In genomic region chr12:32124637-32125036, GRCh38 we compare ENCODE assay signal across 2 cellular contexts.
TF ChIP-seq lines count a peak whose summit lies in the region.

No MANE protein-coding gene starts in this region.

TF ChIP-seq in GM23338, 12 proteins besides CTCF, POLR2A, EP300 and RAD21:
- TF ChIP-seq CREB1 (CRISPR knock-in tag; IDR thresholded peaks at IDR 0.05; ENCODE audit: low read depth) (no peak), ZNF462 (CRISPR knock-in tag; IDR thresholded peaks at IDR 0.05) (no peak), EZH2 (IDR thresholded peaks at IDR 0.05; ENCODE audit: low read depth, unreplicated experiment) (no peak), ZNF331 (CRISPR knock-in tag; IDR thresholded peaks at IDR 0.05; ENCODE audit: low read depth) (no peak)

TF ChIP-seq in IMR-90, 13 proteins besides CTCF, POLR2A, EP300 and RAD21 (continued from another document):
- TF ChIP-seq ELK1 (IDR thresholded peaks at IDR 0.05; ENCODE audit: borderline replicate concordance, low read depth, low read length) (no peak), USF2 (IDR thresholded peaks at IDR 0.05; ENCODE audit: low read depth, low read length) (no peak), MXI1 (IDR thresholded peaks at IDR 0.05; ENCODE audit: borderline replicate concordance, low read depth, low read length) (no peak), MAZ (IDR thresholded peaks at IDR 0.05; ENCODE audit: borderline replicate concordance, low read depth, low read length) (no peak), CEBPB (IDR thresholded peaks at IDR 0.05; ENCODE audit: low read depth, low read length) (no peak), RFX5 (IDR thresholded peaks at IDR 0.05; ENCODE audit: low read depth, low read length) (no peak), RCOR1 (IDR thresholded peaks at IDR 0.05; ENCODE audit: insufficient replicate concordance, low read length) (no peak), FOS (IDR thresholded peaks at IDR 0.05; ENCODE audit: low read depth, low read length) (no peak), CHD1 (IDR thresholded peaks at IDR 0.05; ENCODE audit: low read depth, low read length) (no peak), BHLHE40 (IDR thresholded peaks at IDR 0.05; ENCODE audit: low read depth, low read length) (no peak), MAFK (IDR thresholded peaks at IDR 0.05; ENCODE audit: low read depth, low read length) (no peak)
